Comparison of ENCODE assay signal across 13 cellular contexts in the genomic region with DNA sequence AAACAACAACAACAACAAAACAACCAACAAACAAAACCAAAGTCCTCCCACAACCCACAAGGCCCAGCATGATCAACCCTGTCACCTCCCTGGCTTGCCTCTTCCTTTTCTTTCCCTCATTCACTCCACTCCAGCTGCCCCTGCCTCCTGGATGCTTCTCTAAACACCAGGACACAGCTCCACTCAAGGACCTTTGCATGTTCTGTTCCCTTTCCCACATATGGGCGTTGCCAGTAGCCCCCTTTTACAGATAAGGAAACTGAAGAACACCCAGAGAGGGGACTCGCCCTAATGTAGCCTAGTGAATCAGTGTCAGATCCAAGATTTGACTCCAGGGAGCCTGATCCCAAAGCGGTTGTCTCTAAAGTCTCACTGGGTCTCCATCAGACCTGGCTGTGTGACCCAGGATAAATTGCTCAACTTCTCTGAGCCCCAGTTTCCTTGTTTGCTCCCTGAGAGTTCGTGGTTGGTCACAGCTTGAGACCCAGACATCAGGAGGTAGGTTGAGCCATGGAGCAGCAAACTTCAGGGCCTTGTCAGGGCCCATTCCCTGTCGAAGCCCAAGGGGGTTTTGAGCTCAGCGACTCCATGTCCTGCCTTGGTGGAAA. TPM values are rescaled to one million over a fixed set of nuclear protein-coding genes. Genes with fewer than 3 reads are reported as not detected.
DNase-seq lines count a peak whose midpoint lies in the region; ATAC-seq and TF ChIP-seq lines count a peak whose summit lies in the region.
"Had no signal": no experiment of that assay in that cellular context is flagged by ENCODE, and none has a peak within 500 bp of the region (broad histone marks: within the 10 kb centered on the region; RNA-seq: fewer than 3 reads in every experiment).

No MANE protein-coding gene starts in this region.

- H3K9me2 ChIP-seq in PC-9 (ENCODE audit: insufficient read depth), result no peaks in the 10 kb centered on the region

- no peak overlapping the region for H3K27ac Mint-ChIP-seq in mesothelial cell of epicardium
- peak overlapping the region in 1 of 9 donors; percentile 44 for H3K27ac Mint-ChIP-seq in naive thymus-derived CD4-positive, alpha-beta T cell
- H3K27ac Mint-ChIP-seq: activated T-helper 17 cell treated with anti-CD3 and anti-CD28 coated beads, Interleukin-2, amount 50 U/mL, for 72 hours; effector memory CD8-positive, alpha-beta T cell had no signal

- H3K9me3 ChIP-seq in PC-9 (ENCODE audit: insufficient read depth, low read depth), result no peaks in the 10 kb centered on the region
- no peaks in the 10 kb centered on the region for H3K9me3 ChIP-seq in esophagus muscularis mucosa
- H3K9me3 ChIP-seq in neuronal stem cell (replicated peaks in 1 of 2; ENCODE audit: control insufficient read depth in 2 of 2, insufficient read depth in 1 of 2, low read depth in 1 of 2, low read length in 2 of 2), result no peaks in the 10 kb centered on the region
- H3K9me3 ChIP-seq in naive thymus-derived CD4-positive, alpha-beta T cell (ENCODE audit: control insufficient read depth in 2 of 3, low read length in 3 of 3), result no peaks in the 10 kb centered on the region
- H3K9me3 ChIP-seq: testis had no signal

- no peaks in the 10 kb centered on the region for H4K20me1 ChIP-seq in PC-9 (ENCODE audit: insufficient read depth)

- no peak overlapping the region for H2AFZ ChIP-seq in PC-9
- H2AFZ ChIP-seq in neuronal stem cell (ENCODE audit: low read length), result no peak overlapping the region

- TF ChIP-seq CTCF in 22Rv1 (IDR thresholded peaks at IDR 0.05), result no peak
- no peak for TF ChIP-seq CTCF in PC-9 (conservative IDR thresholded peaks at IDR 0.05)
- TF ChIP-seq CTCF in esophagus muscularis mucosa (IDR thresholded peaks at IDR 0.05), result no peak
- no peak for TF ChIP-seq CTCF in mesothelial cell of epicardium (IDR thresholded peaks at IDR 0.05; ENCODE audit: unreplicated experiment)

- CTCF ChIA-PET in PC-9 (lab: Charles Lee), result interaction anchor here (0.6 kb wide), 2 partner anchors 226 to 302 kb away, joined by 3 to 4 read pairs; no protein-coding TSS in a partner anchor
- CTCF ChIA-PET in naive thymus-derived CD4-positive, alpha-beta T cell (lab: Charles Lee), result no interaction called here

- no peak for TF ChIP-seq EP300 in esophagus muscularis mucosa (IDR thresholded peaks at IDR 0.05)

- peaks cover 2% of the 10 kb centered on the region for H3K79me1 ChIP-seq in neuronal stem cell (ENCODE audit: low read depth, low read length)

- H3K27me3 Mint-ChIP-seq in mesothelial cell of epicardium (ENCODE audit: low read depth), result no peaks in the 10 kb centered on the region
- peaks cover 57 to 85% (median 65%) of the 10 kb centered on the region in 5 donors for H3K27me3 Mint-ChIP-seq in naive thymus-derived CD4-positive, alpha-beta T cell

- H3K27ac ChIP-seq in 22Rv1 (peak overlapping the region; percentile 52), PC-9 (peak overlapping the region; percentile 62), esophagus muscularis mucosa (replicated peaks in 1 of 4) (peak overlapping the region; percentile 33 to 52 (median 39)), neuronal stem cell (replicated peaks; ENCODE audit: low read length) (no peak overlapping the region)
- no peak overlapping the region for H3K27ac ChIP-seq in naive thymus-derived CD4-positive, alpha-beta T cell (ENCODE audit: low read depth, low read length)
- H3K27ac ChIP-seq: testis had no signal

- H3K36me3 Mint-ChIP-seq in mesothelial cell of epicardium, result no peaks in the 10 kb centered on the region
- H3K36me3 Mint-ChIP-seq in naive thymus-derived CD4-positive, alpha-beta T cell, result no peaks in the 10 kb centered on the region

- H3K36me3 ChIP-seq in PC-9 (ENCODE audit: low read depth) (no peaks in the 10 kb centered on the region), esophagus muscularis mucosa (no peaks in the 10 kb centered on the region), neuronal stem cell (replicated peaks in 1 of 2; ENCODE audit: control insufficient read depth in 2 of 2, insufficient read depth in 2 of 2, low read length in 2 of 2) (no peaks in the 10 kb centered on the region)
- H3K36me3 ChIP-seq in naive thymus-derived CD4-positive, alpha-beta T cell (ENCODE audit: control insufficient read depth in 2 of 3, insufficient read depth in 3 of 3, low read length in 3 of 3), result no peaks in the 10 kb centered on the region

- no peak overlapping the region for H3K23ac ChIP-seq in neuronal stem cell (ENCODE audit: low read depth, low read length, poor library complexity)

- no peak for TF ChIP-seq POLR2A in esophagus muscularis mucosa (IDR thresholded peaks at IDR 0.05; ENCODE audit: low read depth)

- H2BK120ac ChIP-seq in neuronal stem cell (ENCODE audit: low read depth, low read length), result no peak overlapping the region

- no peak for DNase-seq in PC-9
- DNase-seq in esophagus muscularis mucosa (ENCODE audit: extremely low spot score), result no peak
- DNase-seq in neuronal stem cell (ENCODE audit: low spot score), result no peak
- DNase-seq in stimulated activated CD4-positive, alpha-beta T cell treated with anti-CD3 and anti-CD28 coated beads, Interleukin-2, amount 100 ng/mL, for 24 hours, result no peak
- no peak for DNase-seq in mesothelial cell of epicardium (ENCODE audit: low spot score in 2 of 2, unreplicated experiment in 2 of 2)
- DNase-seq in naive thymus-derived CD4-positive, alpha-beta T cell, result no peak
- no peak for DNase-seq in putamen (ENCODE audit: low spot score)
- DNase-seq: effector memory CD8-positive, alpha-beta T cell; NCI-H187; testis had no signal

- 99% methylated on average over 6 of the region's 6 CpGs for WGBS in esophagus muscularis mucosa
- WGBS in neuronal stem cell (ENCODE audit: extremely low coverage in 2 of 2, insufficient read length in 2 of 2, insufficient replicate concordance in 1 of 2), 2 donors, result no CpG with 5 or more reads among the region's 6 CpGs

- no peak for ATAC-seq in naive thymus-derived CD4-positive, alpha-beta T cell
- ATAC-seq: activated T-helper 17 cell treated with anti-CD3 and anti-CD28 coated beads, Interleukin-2, amount 50 U/mL, for 72 hours; effector memory CD8-positive, alpha-beta T cell had no signal

- no peaks in the 10 kb centered on the region for H3K27me3 ChIP-seq in PC-9 (ENCODE audit: insufficient read depth, low read depth)
- H3K27me3 ChIP-seq in esophagus muscularis mucosa, result no peaks in the 10 kb centered on the region
- H3K27me3 ChIP-seq in neuronal stem cell (ENCODE audit: control insufficient read depth in 3 of 3, insufficient read depth in 3 of 3, low read depth in 1 of 3, low read length in 3 of 3), result no peaks in the 10 kb centered on the region
- H3K27me3 ChIP-seq in naive thymus-derived CD4-positive, alpha-beta T cell (ENCODE audit: control insufficient read depth in 2 of 2, insufficient read depth in 2 of 2, low read length in 2 of 2), result peaks cover 0 to 14% of the 10 kb centered on the region in 2 donors
- H3K27me3 ChIP-seq: testis had no signal

- peak overlapping the region; percentile 1; the same call in 1 of the 2 replicates for H3K4me3 ChIP-seq in PC-9
- H3K4me3 ChIP-seq in esophagus muscularis mucosa, result no peak overlapping the region
- no peak overlapping the region for H3K4me3 ChIP-seq in neuronal stem cell (ENCODE audit: low read length in 2 of 2)
- no peak overlapping the region for H3K4me3 ChIP-seq in naive thymus-derived CD4-positive, alpha-beta T cell (ENCODE audit: low read length)
- H3K4me3 ChIP-seq: testis had no signal

- H3K4me3 Mint-ChIP-seq in mesothelial cell of epicardium, result no peak overlapping the region
- H3K4me3 Mint-ChIP-seq in naive thymus-derived CD4-positive, alpha-beta T cell, result peak overlapping the region in 3 of 10 donors; percentile 21 to 72 (median 46)
- H3K4me3 Mint-ChIP-seq: activated T-helper 17 cell treated with anti-CD3 and anti-CD28 coated beads, Interleukin-2, amount 50 U/mL, for 72 hours had no signal

- intact Hi-C loops in PC-9 (cut with micrococcal nuclease; ENCODE audit: unreplicated experiment), result no loop called here
- intact Hi-C loops in esophagus muscularis mucosa (cut with DNase I), result no loop called here
- intact Hi-C loops in naive thymus-derived CD4-positive, alpha-beta T cell (cut with micrococcal nuclease), result no loop called here

- H3K14ac ChIP-seq in neuronal stem cell (ENCODE audit: low read length), result no peak overlapping the region

- no peak overlapping the region for H2BK15ac ChIP-seq in neuronal stem cell (ENCODE audit: low read length)

- BruUV-seq in PC-9 (replicated peaks; lab: Mats Ljungman, UMichigan), result TSS peak; percentile 68

- H3K4me1 ChIP-seq in PC-9 (replicated peaks; ENCODE audit: insufficient read depth) (peaks cover 24% of the 10 kb centered on the region), esophagus muscularis mucosa (peaks cover 32 to 53% (median 46%) of the 10 kb centered on the region in 4 donors), neuronal stem cell (ENCODE audit: control insufficient read depth in 2 of 2, insufficient read depth in 1 of 2, low read depth in 1 of 2, low read length in 2 of 2) (peaks cover 3 to 7% of the 10 kb centered on the region in 2 donors)
- no peaks in the 10 kb centered on the region for H3K4me1 ChIP-seq in naive thymus-derived CD4-positive, alpha-beta T cell (ENCODE audit: control insufficient read depth in 2 of 2, insufficient read depth in 2 of 2, low read length in 2 of 2)

- H3K79me2 ChIP-seq in PC-9 (ENCODE audit: low read depth), result no peaks in the 10 kb centered on the region

- H2BK12ac ChIP-seq in neuronal stem cell (ENCODE audit: low read length), result no peak overlapping the region

- H3K18ac ChIP-seq in neuronal stem cell (ENCODE audit: low read length), result peak overlapping the region; percentile 42

- H3K4ac ChIP-seq in neuronal stem cell (ENCODE audit: low read length), result no peak overlapping the region

- H2BK5ac ChIP-seq in neuronal stem cell (ENCODE audit: low read length), result no peak overlapping the region

- POLR2A ChIA-PET in PC-9 (lab: Charles Lee; ENCODE audit: unreplicated experiment), result no interaction called here
- POLR2A ChIA-PET in naive thymus-derived CD4-positive, alpha-beta T cell (lab: Charles Lee), result no interaction called here

- peak overlapping the region; percentile 1 for H2AK5ac ChIP-seq in neuronal stem cell (ENCODE audit: low read depth, low read length)

- peaks cover 24% of the 10 kb centered on the region for H3F3A ChIP-seq in PC-9 (ENCODE audit: insufficient read depth, low read depth)

- no peak overlapping the region for H4K8ac ChIP-seq in neuronal stem cell (ENCODE audit: low read depth, low read length)

- H3K4me1 Mint-ChIP-seq in mesothelial cell of epicardium, result peaks cover 6% of the 10 kb centered on the region
- peaks cover 3 to 7% (median 4%) of the 10 kb centered on the region in 7 donors for H3K4me1 Mint-ChIP-seq in naive thymus-derived CD4-positive, alpha-beta T cell
- H3K4me1 Mint-ChIP-seq: activated T-helper 17 cell treated with anti-CD3 and anti-CD28 coated beads, Interleukin-2, amount 50 U/mL, for 72 hours had no signal

- H3K9me3 Mint-ChIP-seq in mesothelial cell of epicardium, result no peaks in the 10 kb centered on the region
- peaks cover 0 to 4% (median 0%) of the 10 kb centered on the region in 11 donors for H3K9me3 Mint-ChIP-seq in naive thymus-derived CD4-positive, alpha-beta T cell
- H3K9me3 Mint-ChIP-seq: activated T-helper 17 cell treated with anti-CD3 and anti-CD28 coated beads, Interleukin-2, amount 50 U/mL, for 72 hours; effector memory CD8-positive, alpha-beta T cell had no signal

- H3K4me2 ChIP-seq in PC-9 (peak overlapping the region; percentile 68), neuronal stem cell (ENCODE audit: insufficient read depth, low read length, poor library complexity, severe bottlenecking) (no peak overlapping the region)

- H4K91ac ChIP-seq in neuronal stem cell (ENCODE audit: low read depth, low read length, poor library complexity), result no peak overlapping the region

- H3K9ac ChIP-seq in neuronal stem cell (ENCODE audit: low read depth, low read length, poor library complexity), result no peak overlapping the region

RNA-seq across cellular contexts. Expression of a gene that starts 3.0 kb away (rescaled TPM):
- 32.5 and 68.9 TPM in 2 replicates for total RNA-seq in PC-9 (2021)
- total RNA-seq in esophagus muscularis mucosa, result 10 to 100 TPM; 32.6 to 51.0 (median 40.1) TPM
- 17.4 TPM for polyA plus RNA-seq in neuronal stem cell (2013, experiment 1 of 2)
- polyA plus RNA-seq in neuronal stem cell (2013, experiment 2 of 2), result 16.5 TPM
- total RNA-seq in mesothelial cell of epicardium, result 64.0 to 66.4 TPM (median 65.1 TPM) in 3 replicates
- 1 to 10 TPM in 2 of 5 experiments, under 1 TPM in 1, not detected in 2; 0.73 to 5.2 (median 1.5) TPM for total RNA-seq in naive thymus-derived CD4-positive, alpha-beta T cell
- polyA plus RNA-seq in naive thymus-derived CD4-positive, alpha-beta T cell, result not detected

RNA-seq across cellular contexts. Expression of a gene that starts 25.9 kb away (rescaled TPM):
- total RNA-seq in PC-9 (2021) (not detected in 2 replicates), esophagus muscularis mucosa (1 to 10 TPM in 1 of 4 donors, not detected in 3; 2.0 TPM), mesothelial cell of epicardium (0.25 to 0.84 TPM (median 0.29 TPM) in 3 replicates)
- 0.43 TPM for polyA plus RNA-seq in neuronal stem cell (2013, experiment 1 of 2)
- polyA plus RNA-seq in neuronal stem cell (2013, experiment 2 of 2), result not detected
- total RNA-seq in naive thymus-derived CD4-positive, alpha-beta T cell, result not detected
- polyA plus RNA-seq in naive thymus-derived CD4-positive, alpha-beta T cell, result not detected
- total RNA-seq: activated T-helper 17 cell treated with anti-CD3 and anti-CD28 coated beads, Interleukin-2, amount 50 U/mL, for 72 hours; RPMI7951; testis had no signal

RNA-seq across cellular contexts. Expression of a gene that starts 30.7 kb away (rescaled TPM):
- total RNA-seq in PC-9 (2021) (not detected in 2 replicates), esophagus muscularis mucosa (not detected), mesothelial cell of epicardium (not detected in 3 replicates)
- not detected for polyA plus RNA-seq in neuronal stem cell (2013, experiment 1 of 2)
- polyA plus RNA-seq in neuronal stem cell (2013, experiment 2 of 2), result not detected
- not detected for total RNA-seq in naive thymus-derived CD4-positive, alpha-beta T cell
- polyA plus RNA-seq in naive thymus-derived CD4-positive, alpha-beta T cell, result not detected
- total RNA-seq: activated T-helper 17 cell treated with anti-CD3 and anti-CD28 coated beads, Interleukin-2, amount 50 U/mL, for 72 hours; RPMI7951 had no signal

Comparison
In these comparisons a context has a peak if more than half of its experiments do, and no peak if none do; other contexts are left out.
1. H3K27ac ChIP-seq: peak in 22Rv1 (single experiment), PC-9 (single experiment) and esophagus muscularis mucosa (4 of 4); none in neuronal stem cell (single experiment) and naive thymus-derived CD4-positive, alpha-beta T cell (single experiment).